ENCODE assay signal across 20 cellular contexts in the genomic region with DNA sequence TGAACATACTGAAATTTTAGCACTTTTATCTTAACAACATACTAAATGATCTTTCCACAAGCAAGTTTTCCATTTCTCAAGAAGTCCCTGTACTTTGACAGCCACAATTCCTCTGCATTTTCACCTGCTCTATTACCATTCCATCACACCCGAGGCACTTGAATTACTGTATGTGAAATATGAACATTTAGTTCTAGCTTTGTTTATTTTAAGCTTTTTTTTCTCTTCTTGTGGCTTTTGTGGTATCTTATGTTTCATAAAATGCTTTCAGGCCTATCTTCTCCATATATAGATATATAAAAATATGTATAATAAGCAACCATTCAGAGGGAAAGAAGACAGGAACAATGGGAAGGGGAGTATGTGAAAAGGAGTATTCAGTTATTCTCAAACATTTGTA.
DNase-seq lines count a peak whose midpoint lies in the region; ATAC-seq lines count a peak whose summit lies in the region.
"Had no signal": no experiment of that assay in that cellular context is flagged by ENCODE, and none has a peak within 500 bp of the region (broad histone marks: within the 10 kb centered on the region; RNA-seq: fewer than 3 reads in every experiment).

No MANE protein-coding gene starts in this region.

- H3K27me3 ChIP-seq in skeletal muscle satellite cell (ENCODE audit: control insufficient read depth, insufficient read depth, low read length), result no peaks in the 10 kb centered on the region
- H3K27me3 ChIP-seq: BLaER1 treated with 17β-estradiol and CSF1 and Interleukin-3, amounts not matched to agents 10 nM and 100 nM had no signal

- no peak for ATAC-seq in HG03139 (IDR thresholded peaks at IDR 0.05; ENCODE audit: unreplicated experiment)
- ATAC-seq: A549, Panc1 had no signal

- H3K4me3 ChIP-seq in skeletal muscle satellite cell (ENCODE audit: low read length), result no peak overlapping the region
- H3K4me3 ChIP-seq: A549; BLaER1 treated with 17β-estradiol and CSF1 and Interleukin-3, amounts not matched to agents 10 nM and 100 nM; HAP-1 had no signal

- peaks cover 15% of the 10 kb centered on the region for H3K4me1 ChIP-seq in skeletal muscle satellite cell (ENCODE audit: control insufficient read depth, insufficient read depth, low read length)
- H3K4me1 ChIP-seq: A549, HAP-1 had no signal

- H3K9me3 ChIP-seq in skeletal muscle satellite cell (replicated peaks; ENCODE audit: low read length), result no peaks in the 10 kb centered on the region
- H3K9me3 ChIP-seq: A549; BLaER1 treated with 17β-estradiol and CSF1 and Interleukin-3, amounts not matched to agents 10 nM and 100 nM; HAP-1 had no signal

- H3K4me2 ChIP-seq in skeletal muscle satellite cell (ENCODE audit: low read length), result peak overlapping the region; percentile 25
- H3K4me2 ChIP-seq: A549; BLaER1 treated with 17β-estradiol and CSF1 and Interleukin-3, amounts not matched to agents 10 nM and 100 nM had no signal

- DNase-seq in LHCN-M2 (ENCODE audit: low read depth), result peak; percentile 29
- peak; percentile 4 for DNase-seq in amniotic stem cell (lab: John Stamatoyannopoulos, UW)
- DNase-seq in dedifferentiated amniotic fluid mesenchymal stem cell (ENCODE audit: extremely low spot score), result peak; percentile 29
- no peak for DNase-seq in SKM-1 treated with dmso at 0.1 percent for 144 hours (lab: John Stamatoyannopoulos, UW; ENCODE audit: unreplicated experiment)
- DNase-seq in NCI-H2081 (lab: John Stamatoyannopoulos, UW), result no peak
- DNase-seq: AML-193; CD4-positive, alpha-beta memory T cell; COR-L47; DMS53; GOT3; NCI-H2029; NCI-H446 treated with DMSO at 0.1 percent for 48 hours; NCI-H526; SHP77 treated with DMSO at 0.1 percent for 48 hours had no signal

- no peaks in the 10 kb centered on the region for H3K36me3 ChIP-seq in skeletal muscle satellite cell (ENCODE audit: insufficient read depth, low read length)
- H3K36me3 ChIP-seq: BLaER1 treated with 17β-estradiol and CSF1 and Interleukin-3, amounts not matched to agents 10 nM and 100 nM; HAP-1 had no signal

- no peak overlapping the region for H3K9ac ChIP-seq in skeletal muscle satellite cell (ENCODE audit: low read depth, low read length)
- H3K9ac ChIP-seq: BLaER1 treated with 17β-estradiol and CSF1 and Interleukin-3, amounts not matched to agents 10 nM and 100 nM had no signal

Comparison
In these comparisons a context has a peak if more than half of its experiments do, and no peak if none do; other contexts are left out.
1. DNase-seq: peak in LHCN-M2 (single experiment), amniotic stem cell (single experiment) and dedifferentiated amniotic fluid mesenchymal stem cell (single experiment); none in SKM-1 treated with dmso at 0.1 percent for 144 hours (single experiment) and NCI-H2081 (0 of 2).